In genomic region chr15:86087808-86088207, GRCh38 we compare ENCODE assay signal across 25 cellular contexts. TPM values are rescaled to one million over a fixed set of nuclear protein-coding genes. Genes with fewer than 3 reads are reported as not detected.
"Had no signal": no experiment of that assay in that cellular context is flagged by ENCODE, and none has a peak within 500 bp of the region (broad histone marks: within the 10 kb centered on the region; RNA-seq: fewer than 3 reads in every experiment).

No MANE protein-coding gene starts in this region.

- H3K27ac Mint-ChIP-seq: activated CD4-positive, alpha-beta T cell treated with anti-CD3 and anti-CD28 coated beads, Interleukin-2, amount 10 ng/mL, durations not matched to agents 24 days and 14 days; activated CD8-positive, alpha-beta T cell treated with anti-CD3 and anti-CD28 coated beads for 36 hours; activated naive CD4-positive, alpha-beta T cell treated with anti-CD3 and anti-CD28 coated beads for 36 hours; activated naive CD4-positive, alpha-beta T cell treated with anti-CD3 and anti-CD28 coated beads, Interleukin-2, amount 50 U/mL, for 72 hours; activated T-cell treated with anti-CD3 and anti-CD28 coated beads, Interleukin-2, amount 50 U/mL, for 24 hours had no signal

- H3K27ac ChIP-seq: adrenal gland, body of pancreas, breast epithelium, KMS-11 had no signal

- H3K36me3 Mint-ChIP-seq: activated naive CD4-positive, alpha-beta T cell treated with anti-CD3 and anti-CD28 coated beads, Interleukin-2, amount 50 U/mL, for 72 hours had no signal

- DNase-seq: activated CD4-positive, alpha-beta T cell treated with anti-CD3 and anti-CD28 coated beads, Interleukin-2, amount 10 ng/mL, durations not matched to agents 24 days and 14 days; activated CD4-positive, alpha-beta T cell treated with anti-CD3 and anti-CD28 coated beads, Interleukin-2, amount 50 U/mL, for 4 hours; activated CD8-positive, alpha-beta T cell treated with anti-CD3 and anti-CD28 coated beads for 36 hours; activated gamma-delta T cell treated with Interleukin-2 at 50 U/mL for 16 hours; activated naive CD4-positive, alpha-beta T cell treated with anti-CD3 and anti-CD28 coated beads for 36 hours; activated T-cell treated with anti-CD3 and anti-CD28 coated beads, Interleukin-2, amount 50 U/mL, for 24 hours; adrenal gland; body of pancreas; MM.1S; NCI-H1105; NCI-H1417 treated with DMSO at 0.1 percent for 48 hours; NCI-H187 treated with DMSO at 0.1 percent for 48 hours; NCI-H2081; NCI-H345; NCI-H526 treated with DMSO at 0.1 percent for 48 hours; NCI-H774; Right ventricle myocardium superior; T1000 had no signal

- H3K4me1 Mint-ChIP-seq: activated CD4-positive, alpha-beta T cell treated with anti-CD3 and anti-CD28 coated beads, Interleukin-2, amount 10 ng/mL, durations not matched to agents 24 days and 14 days had no signal

- H3K9me3 Mint-ChIP-seq: activated CD4-positive, alpha-beta T cell treated with anti-CD3 and anti-CD28 coated beads, Interleukin-2, amount 10 ng/mL, durations not matched to agents 24 days and 14 days; activated CD8-positive, alpha-beta T cell treated with anti-CD3 and anti-CD28 coated beads for 36 hours; activated naive CD4-positive, alpha-beta T cell treated with anti-CD3 and anti-CD28 coated beads for 36 hours; activated naive CD4-positive, alpha-beta T cell treated with anti-CD3 and anti-CD28 coated beads, Interleukin-2, amount 50 U/mL, for 72 hours; activated T-cell treated with anti-CD3 and anti-CD28 coated beads, Interleukin-2, amount 50 U/mL, for 24 hours had no signal

- H3K4me1 ChIP-seq: adrenal gland, body of pancreas, breast epithelium had no signal

- H3K4me3 ChIP-seq: adrenal gland, body of pancreas, breast epithelium had no signal

- H3K4me2 ChIP-seq: KMS-11 had no signal

- H3K9ac ChIP-seq: KMS-11 had no signal

- H3K27me3 ChIP-seq: adrenal gland, body of pancreas, breast epithelium had no signal

- H3K4me3 Mint-ChIP-seq: activated CD4-positive, alpha-beta T cell treated with anti-CD3 and anti-CD28 coated beads, Interleukin-2, amount 10 ng/mL, durations not matched to agents 24 days and 14 days; activated CD8-positive, alpha-beta T cell treated with anti-CD3 and anti-CD28 coated beads for 36 hours; activated naive CD4-positive, alpha-beta T cell treated with anti-CD3 and anti-CD28 coated beads for 36 hours; activated T-cell treated with anti-CD3 and anti-CD28 coated beads, Interleukin-2, amount 50 U/mL, for 24 hours had no signal

- H3K36me3 ChIP-seq: adrenal gland, breast epithelium had no signal

- H3K9me3 ChIP-seq: adrenal gland, body of pancreas, breast epithelium had no signal

RNA-seq across cellular contexts. Expression of gene AGBL1, which starts 8.1 kb away (rescaled TPM):
- total RNA-seq: activated CD4-positive, alpha-beta T cell treated with anti-CD3 and anti-CD28 coated beads, Interleukin-2, amount 10 ng/mL, durations not matched to agents 24 days and 14 days; activated CD8-positive, alpha-beta T cell treated with anti-CD3 and anti-CD28 coated beads for 36 hours; activated naive CD4-positive, alpha-beta T cell treated with anti-CD3 and anti-CD28 coated beads for 36 hours; activated naive CD4-positive, alpha-beta T cell treated with anti-CD3 and anti-CD28 coated beads, Interleukin-2, amount 50 U/mL, for 72 hours; astrocyte; body of pancreas; breast epithelium; OCI-LY7; Right ventricle myocardium superior; T-helper 1 cell treated with Interleukin-12 subunit alpha and Interleukin-12 subunit beta and Interleukin-4 antibody, amounts not matched to agents 30 ng/mL and 1 ng/mL, for 36 hours; T-helper 2 cell treated with Interferon-gamma antibody and Interleukin-4, amounts not matched to agents 100 ng/mL and 5 ng/mL, for 36 hours had no signal
